In the genomic region with DNA sequence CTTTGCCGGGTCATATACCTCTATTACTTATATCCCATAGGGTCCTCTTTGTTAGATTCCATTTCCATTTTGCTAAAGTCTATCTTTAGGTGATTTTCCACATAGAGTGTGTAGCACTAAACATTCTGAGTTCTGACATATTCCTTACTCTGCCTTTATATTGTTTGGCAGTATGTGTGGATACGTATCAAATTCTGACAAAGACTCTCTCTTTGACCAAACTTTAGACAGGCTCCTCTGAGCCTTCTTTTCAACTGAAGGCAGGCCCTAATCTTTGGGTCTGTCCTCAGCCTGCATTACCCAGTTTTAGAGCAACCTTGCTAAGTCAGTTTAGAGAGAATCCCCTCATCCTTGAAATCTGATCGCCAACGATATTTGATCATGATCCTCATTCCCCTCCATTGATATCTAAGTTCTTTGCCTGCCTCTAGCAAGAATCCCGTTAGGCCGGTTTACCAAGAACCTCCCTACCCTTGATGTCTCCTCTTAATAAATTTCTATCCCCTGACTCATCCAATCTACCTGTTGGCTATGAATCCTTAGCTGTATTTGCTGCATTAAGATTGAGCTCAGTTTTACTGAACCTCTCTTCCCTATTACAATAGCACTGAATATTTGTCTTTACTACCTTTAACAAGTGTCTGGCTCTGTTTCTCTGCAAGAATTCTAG, we compare ENCODE assay signal across 16 cellular contexts. TPM values are rescaled to one million over a fixed set of nuclear protein-coding genes. Genes with fewer than 3 reads are reported as not detected.
A peak's percentile ranks its signal among the peaks of the same experiment; 100 is the strongest.
DNase-seq lines count a peak whose midpoint lies in the region; TF ChIP-seq lines count a peak whose summit lies in the region.
"Had no signal": no experiment of that assay in that cellular context is flagged by ENCODE, and none has a peak within 500 bp of the region (broad histone marks: within the 10 kb centered on the region; RNA-seq: fewer than 3 reads in every experiment).

No MANE protein-coding gene starts in this region.

- peak overlapping the region; percentile 72 for H2AFZ ChIP-seq in PC-9

- peaks cover 43% of the 10 kb centered on the region for H3F3A ChIP-seq in PC-9 (ENCODE audit: insufficient read depth, low read depth)

- intact Hi-C loops in PC-9 (cut with micrococcal nuclease; ENCODE audit: unreplicated experiment) = loop anchor here (1.0 kb wide), 2 partner anchors 24 to 33 kb away; no protein-coding TSS in a partner anchor

- CTCF ChIA-PET in PC-9 (lab: Charles Lee) = interaction anchor here (0.6 to 1.6 kb wide), 8 partner anchors 23 to 232 kb away, joined by 3 to 13 read pairs (median 4); a partner anchor contains a TSS

- TSS peak; percentile 70 for BruUV-seq in PC-9 (replicated peaks; lab: Mats Ljungman, UMichigan)

- no peaks in the 10 kb centered on the region for H3K27me3 ChIP-seq in PC-9 (ENCODE audit: insufficient read depth, low read depth)
- H3K27me3 ChIP-seq: breast epithelium, neutrophil, right atrium auricular region had no signal

- POLR2A ChIA-PET in PC-9 (lab: Charles Lee; ENCODE audit: unreplicated experiment) = interaction anchor here (0.6 to 1.0 kb wide), 7 partner anchors 10 to 1144 kb away, joined by 3 to 16 read pairs (median 8); a partner anchor contains a TSS

- peak overlapping the region; percentile 87 for H3K27ac ChIP-seq in PC-9
- H3K27ac ChIP-seq: neutrophil, right atrium auricular region had no signal

- H4K20me1 ChIP-seq in PC-9 (ENCODE audit: insufficient read depth) = no peaks in the 10 kb centered on the region

- H3K4me1 ChIP-seq in PC-9 (replicated peaks; ENCODE audit: insufficient read depth) = peaks cover 66% of the 10 kb centered on the region
- H3K4me1 ChIP-seq: breast epithelium, right atrium auricular region had no signal

- H3K9me2 ChIP-seq in PC-9 (ENCODE audit: insufficient read depth) = no peaks in the 10 kb centered on the region

- peak; percentile 71 for DNase-seq in HPDE6-E6E7 (ENCODE audit: extremely low spot score)
- peak; percentile 79 to 99 for DNase-seq in PC-9
- DNase-seq in iPS-NIHi7 (ENCODE audit: extremely low spot score) = peak; percentile 14
- DNase-seq in renal cortical epithelial cell (ENCODE audit: low read depth) = peak; percentile 42
- DNase-seq in GM03348 (ENCODE audit: low spot score) = no peak
- no peak for DNase-seq in OCI-M1 (lab: John Stamatoyannopoulos, UW)
- DNase-seq in NK-92 treated with Interleukin-12 subunit alpha and Interleukin-12 subunit beta, amount 100 ng/mL, for 24 hours (lab: John Stamatoyannopoulos, UW) = no peak
- DNase-seq in GOT3 (lab: John Stamatoyannopoulos, UW) = no peak
- DNase-seq: activated naive CD8-positive, alpha-beta T cell treated with anti-CD3 and anti-CD28 coated beads, Interleukin-2, amount 50 U/mL, for 24 hours; H7; NCI-H146; RPMI8226; SW 1271 had no signal

- no peaks in the 10 kb centered on the region for H3K79me2 ChIP-seq in PC-9 (ENCODE audit: low read depth)

- H3K36me3 ChIP-seq in PC-9 (ENCODE audit: low read depth) = no peaks in the 10 kb centered on the region
- H3K36me3 ChIP-seq: breast epithelium, neutrophil, right atrium auricular region had no signal

- H3K4me3 ChIP-seq in PC-9 = peak overlapping the region; percentile 34; the same call in 1 of the 2 replicates
- H3K4me3 ChIP-seq: breast epithelium, right atrium auricular region had no signal

- peaks cover 22% of the 10 kb centered on the region for H3K9me3 ChIP-seq in PC-9 (ENCODE audit: insufficient read depth, low read depth)

- H3K4me2 ChIP-seq in PC-9 = peak overlapping the region; percentile 77

- TF ChIP-seq CTCF in PC-9 (conservative IDR thresholded peaks at IDR 0.05) = no peak

RNA-seq across cellular contexts. Expression of a gene that starts 10.4 kb away (rescaled TPM):
- total RNA-seq in PC-9 (2021) = 120 and 154 TPM in 2 replicates
- total RNA-seq in renal cortical epithelial cell = 29.0 and 51.4 TPM in 2 replicates

RNA-seq across cellular contexts. Expression of a gene that starts 53.8 kb away (rescaled TPM):
- total RNA-seq in PC-9 (2021) (14.2 and 15.5 TPM in 2 replicates), renal cortical epithelial cell (25.4 and 40.9 TPM in 2 replicates)

Comparison
In these comparisons a context has a peak if more than half of its experiments do, and no peak if none do; other contexts are left out.
1. DNase-seq: peak in HPDE6-E6E7 (single experiment), PC-9 (2 of 2), iPS-NIHi7 (single experiment) and renal cortical epithelial cell (single experiment); none in GM03348 (single experiment), OCI-M1 (single experiment), NK-92 treated with Interleukin-12 subunit alpha and Interleukin-12 subunit beta, amount 100 ng/mL, for 24 hours (single experiment) and GOT3 (single experiment).